In the genomic region with DNA sequence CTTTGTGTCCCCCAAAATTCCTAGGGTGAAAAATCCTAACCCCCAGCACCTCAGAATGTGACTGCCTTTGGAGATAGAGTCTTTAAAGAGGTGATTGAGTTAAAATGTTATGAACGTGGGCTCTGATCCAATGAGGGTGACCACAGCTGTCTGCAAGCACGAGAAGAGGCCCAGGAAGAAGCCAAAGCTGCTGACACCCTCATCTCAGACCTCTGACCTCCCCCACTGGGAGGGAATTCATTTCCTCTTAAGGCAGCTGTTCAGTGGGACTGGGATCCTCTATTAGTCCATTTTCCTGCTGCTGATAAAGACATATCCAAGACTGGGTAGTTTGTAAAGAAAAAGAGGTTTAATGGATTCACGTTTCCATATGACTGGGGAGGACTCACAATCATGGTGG, we compare ENCODE assay signal across 1 cellular context.
TF ChIP-seq lines count a peak whose summit lies in the region.

No MANE protein-coding gene starts in this region.

TF ChIP-seq in H1, 55 proteins besides CTCF, POLR2A, EP300 and RAD21:
- TF ChIP-seq CEBPB (IDR thresholded peaks at IDR 0.05; ENCODE audit: low read depth, low read length) (no peak), SIRT6 (IDR thresholded peaks at IDR 0.05; ENCODE audit: low read length) (no peak), SRF (IDR thresholded peaks at IDR 0.05; ENCODE audit: low read depth, low read length) (no peak), TCF12 (IDR thresholded peaks at IDR 0.05; ENCODE audit: low read depth, low read length) (no peak), HDAC6 (IDR thresholded peaks at IDR 0.05; ENCODE audit: low read depth, low read length) (no peak), KDM1A (IDR thresholded peaks at IDR 0.05; ENCODE audit: borderline replicate concordance, low read length) (no peak), JUND (IDR thresholded peaks at IDR 0.05; ENCODE audit: low read length) (no peak), TAF1 (IDR thresholded peaks at IDR 0.05; ENCODE audit: low read depth, low read length) (no peak), SIN3A (conservative IDR thresholded peaks at IDR 0.05 in 1 of 2, IDR thresholded peaks at IDR 0.05 in 1 of 2; ENCODE audit: low read depth in 1 of 2, low read length in 2 of 2) (no peak), RNF2 (IDR thresholded peaks at IDR 0.05; ENCODE audit: borderline replicate concordance, low read depth, low read length, missing control alignments, poor library complexity, severe bottlenecking) (no peak)
